In the genomic region with DNA sequence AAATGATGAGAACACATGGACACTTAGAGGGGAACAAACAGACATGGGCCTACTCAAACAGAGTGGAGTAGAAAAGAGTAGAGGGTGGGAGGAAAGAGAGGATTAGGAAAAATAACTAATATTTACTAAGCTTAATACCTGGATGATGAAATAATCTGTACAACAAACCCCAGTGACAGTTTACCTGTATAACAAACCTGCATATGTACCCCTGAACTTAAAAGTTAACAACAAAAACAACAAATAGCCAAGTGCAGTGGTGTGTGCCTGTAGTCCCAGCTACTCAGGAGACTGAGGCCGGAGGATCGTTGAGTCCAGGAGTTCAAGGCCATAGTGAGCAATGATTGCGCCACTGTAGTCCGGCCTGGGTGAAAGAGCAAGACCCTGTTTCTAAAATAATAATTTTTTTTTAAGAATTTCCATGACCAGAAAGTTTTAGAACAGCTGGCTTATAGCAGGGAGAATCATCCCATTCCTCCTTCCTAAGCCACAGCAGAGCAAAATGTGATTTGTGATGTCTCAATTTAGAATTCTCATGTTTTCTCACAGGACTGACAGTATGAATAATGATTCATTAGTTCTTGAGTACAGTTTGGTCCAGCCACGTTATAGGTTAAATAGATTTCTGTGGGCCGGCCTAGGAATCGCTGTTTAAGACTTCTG, we compare ENCODE assay signal across 1 cellular context.
TF ChIP-seq lines count a peak whose summit lies in the region.

No MANE protein-coding gene starts in this region.

TF ChIP-seq in liver, 16 proteins besides CTCF, POLR2A, EP300 and RAD21 (continued from another document):
- TF ChIP-seq ZBTB33 (IDR thresholded peaks at IDR 0.05) (no peak), MAX (IDR thresholded peaks at IDR 0.05) (no peak), NR2F2 (IDR thresholded peaks at IDR 0.05) (peak; percentile 55), YY1 (IDR thresholded peaks at IDR 0.05) (no peak), HNF4G (IDR thresholded peaks at IDR 0.05) (peak; percentile 25), FOXA1 (IDR thresholded peaks at IDR 0.05) (no peak), RXRA (IDR thresholded peaks at IDR 0.05) (peak; percentile 45)
